Comparison of ENCODE assay signal across 35 cellular contexts in the genomic region with DNA sequence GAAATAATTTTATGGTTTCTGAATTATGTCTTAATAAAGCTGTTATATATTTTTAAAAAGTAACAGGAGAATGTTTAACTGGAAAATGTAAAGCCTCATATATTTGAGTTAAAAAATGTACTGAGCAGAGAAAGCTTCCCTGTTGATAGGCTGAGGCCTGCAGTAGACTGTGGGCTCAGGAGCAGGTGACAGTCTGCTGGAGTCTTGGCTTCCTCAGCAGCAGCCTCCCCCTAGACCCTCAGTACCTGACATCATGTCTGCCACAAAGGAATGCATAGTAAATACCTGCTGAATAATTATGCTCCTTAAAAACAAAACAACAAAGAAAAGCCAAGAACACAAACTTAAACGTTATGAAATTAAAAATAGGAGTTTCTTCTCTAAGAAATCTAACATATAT.
"Had no signal": no experiment of that assay in that cellular context is flagged by ENCODE, and none has a peak within 500 bp of the region (broad histone marks: within the 10 kb centered on the region; RNA-seq: fewer than 3 reads in every experiment).

No MANE protein-coding gene starts in this region.

- DNase-seq: activated CD4-positive, alpha-beta memory T cell treated with anti-CD3 and anti-CD28 coated beads, Interleukin-2, amount 10 ng/mL, durations not matched to agents 7 days and 5 days; activated CD4-positive, alpha-beta T cell treated with anti-CD3 and anti-CD28 coated beads for 1 hour; activated CD4-positive, alpha-beta T cell treated with anti-CD3 and anti-CD28 coated beads for 36 hours; activated CD4-positive, alpha-beta T cell treated with anti-CD3 and anti-CD28 coated beads for 48 hours; activated CD4-positive, alpha-beta T cell treated with anti-CD3 and anti-CD28 coated beads, Interleukin-2, amount 10 ng/mL, durations not matched to agents 7 days and 5 days; activated CD4-positive, alpha-beta T cell treated with anti-CD3 and anti-CD28 coated beads, Interleukin-2, amount 50 U/mL, for 48 hours; activated CD4-positive, CD25-positive, alpha-beta regulatory T cell; activated CD8-positive, alpha-beta memory T cell treated with anti-CD3 and anti-CD28 coated beads for 24 hours; activated CD8-positive, alpha-beta memory T cell treated with anti-CD3 and anti-CD28 coated beads, Interleukin-2, amount 10 ng/mL, durations not matched to agents 7 days and 5 days; activated CD8-positive, alpha-beta memory T cell treated with anti-CD3 and anti-CD28 coated beads, Interleukin-2, amount 50 U/mL, for 48 hours; activated CD8-positive, alpha-beta T cell treated with anti-CD3 and anti-CD28 coated beads, Interleukin-2, amount 10 ng/mL, durations not matched to agents 7 days and 5 days; activated effector memory CD4-positive, alpha-beta T cell treated with Interleukin-2 at 50 U/mL for 16 hours; activated gamma-delta T cell; activated naive CD4-positive, alpha-beta T cell treated with anti-CD3 and anti-CD28 coated beads, Interleukin-2, amount 10 ng/mL, durations not matched to agents 7 days and 5 days; activated naive CD4-positive, alpha-beta T cell treated with Interleukin-2 at 50 U/mL for 16 hours; activated naive CD8-positive, alpha-beta T cell treated with anti-CD3 and anti-CD28 coated beads, Interleukin-2, amount 10 ng/mL, durations not matched to agents 7 days and 5 days; activated naive CD8-positive, alpha-beta T cell treated with anti-CD3 and anti-CD28 coated beads, Interleukin-2, amount 50 U/mL, for 24 hours; activated T-cell treated with anti-CD3 and anti-CD28 coated beads, Interleukin-2, amount 50 U/mL, for 24 hours; activated T-cell treated with anti-CD3 and anti-CD28 coated beads, Interleukin-2, amount 50 U/mL, for 48 hours; amygdala; anterior cingulate cortex; central memory CD4-positive, alpha-beta T cell; T-helper 1 cell; T-helper 2 cell; T-helper 9 cell had no signal

- H3K36me3 ChIP-seq: ascending aorta, breast epithelium had no signal

- H3K27me3 Mint-ChIP-seq: activated CD4-positive, alpha-beta memory T cell treated with anti-CD3 and anti-CD28 coated beads, Interleukin-2, amount 10 ng/mL, durations not matched to agents 7 days and 5 days; activated CD4-positive, alpha-beta T cell treated with anti-CD3 and anti-CD28 coated beads for 36 hours; activated CD4-positive, alpha-beta T cell treated with anti-CD3 and anti-CD28 coated beads, Interleukin-2, amount 10 ng/mL, durations not matched to agents 7 days and 5 days; activated CD8-positive, alpha-beta memory T cell treated with anti-CD3 and anti-CD28 coated beads, Interleukin-2, amount 10 ng/mL, durations not matched to agents 7 days and 5 days; activated naive CD4-positive, alpha-beta T cell treated with anti-CD3 and anti-CD28 coated beads, Interleukin-2, amount 10 ng/mL, durations not matched to agents 7 days and 5 days; activated naive CD4-positive, alpha-beta T cell treated with anti-CD3 and anti-CD28 coated beads, Interleukin-2, amount 50 U/mL, for 24 hours; activated naive CD8-positive, alpha-beta T cell; activated naive CD8-positive, alpha-beta T cell treated with anti-CD3 and anti-CD28 coated beads, Interleukin-2, amount 10 ng/mL, durations not matched to agents 7 days and 5 days; activated naive CD8-positive, alpha-beta T cell treated with anti-CD3 and anti-CD28 coated beads, Interleukin-2, amount 50 U/mL, for 24 hours; activated T-cell treated with anti-CD3 and anti-CD28 coated beads, Interleukin-2, amount 50 U/mL, for 24 hours had no signal

- H3K4me3 Mint-ChIP-seq: activated CD4-positive, alpha-beta memory T cell treated with anti-CD3 and anti-CD28 coated beads, Interleukin-2, amount 10 ng/mL, durations not matched to agents 7 days and 5 days; activated CD4-positive, alpha-beta T cell treated with anti-CD3 and anti-CD28 coated beads for 36 hours; activated CD4-positive, alpha-beta T cell treated with anti-CD3 and anti-CD28 coated beads, Interleukin-2, amount 10 ng/mL, durations not matched to agents 7 days and 5 days; activated CD8-positive, alpha-beta memory T cell treated with anti-CD3 and anti-CD28 coated beads, Interleukin-2, amount 10 ng/mL, durations not matched to agents 7 days and 5 days; activated CD8-positive, alpha-beta T cell treated with anti-CD3 and anti-CD28 coated beads, Interleukin-2, amount 10 ng/mL, durations not matched to agents 7 days and 5 days; activated naive CD4-positive, alpha-beta T cell treated with anti-CD3 and anti-CD28 coated beads, Interleukin-2, amount 10 ng/mL, durations not matched to agents 7 days and 5 days; activated naive CD4-positive, alpha-beta T cell treated with anti-CD3 and anti-CD28 coated beads, Interleukin-2, amount 50 U/mL, for 24 hours; activated naive CD8-positive, alpha-beta T cell; activated naive CD8-positive, alpha-beta T cell treated with anti-CD3 and anti-CD28 coated beads, Interleukin-2, amount 10 ng/mL, durations not matched to agents 7 days and 5 days; activated naive CD8-positive, alpha-beta T cell treated with anti-CD3 and anti-CD28 coated beads, Interleukin-2, amount 50 U/mL, for 24 hours; activated T-cell treated with anti-CD3 and anti-CD28 coated beads, Interleukin-2, amount 50 U/mL, for 24 hours; brain; T-helper 1 cell treated with Interleukin-12 subunit alpha and Interleukin-12 subunit beta and Interleukin-4 antibody, amounts not matched to agents 30 μg/mL and 1 μg/mL, for 36 hours; T-helper 2 cell treated with Interferon-gamma antibody and Interleukin-4, amounts not matched to agents 5 μg/mL and 100 μg/mL, for 36 hours had no signal

- H3K4me1 ChIP-seq: ascending aorta, breast epithelium had no signal

- H3K27ac ChIP-seq: ascending aorta, breast epithelium, VCaP had no signal

- H3K36me3 Mint-ChIP-seq: activated CD8-positive, alpha-beta memory T cell treated with anti-CD3 and anti-CD28 coated beads, Interleukin-2, amount 10 ng/mL, durations not matched to agents 7 days and 5 days; activated naive CD4-positive, alpha-beta T cell treated with anti-CD3 and anti-CD28 coated beads, Interleukin-2, amount 10 ng/mL, durations not matched to agents 7 days and 5 days; activated naive CD8-positive, alpha-beta T cell treated with anti-CD3 and anti-CD28 coated beads, Interleukin-2, amount 10 ng/mL, durations not matched to agents 7 days and 5 days; brain had no signal

- H3K27me3 ChIP-seq: ascending aorta, breast epithelium had no signal

- H3K9me3 ChIP-seq: ascending aorta, breast epithelium had no signal

- H3K4me3 ChIP-seq: ascending aorta, breast epithelium had no signal

- H3K27ac Mint-ChIP-seq: activated CD4-positive, alpha-beta memory T cell treated with anti-CD3 and anti-CD28 coated beads, Interleukin-2, amount 10 ng/mL, durations not matched to agents 7 days and 5 days; activated CD4-positive, alpha-beta T cell treated with anti-CD3 and anti-CD28 coated beads for 36 hours; activated CD4-positive, alpha-beta T cell treated with anti-CD3 and anti-CD28 coated beads, Interleukin-2, amount 10 ng/mL, durations not matched to agents 7 days and 5 days; activated CD8-positive, alpha-beta memory T cell treated with anti-CD3 and anti-CD28 coated beads, Interleukin-2, amount 10 ng/mL, durations not matched to agents 7 days and 5 days; activated CD8-positive, alpha-beta T cell treated with anti-CD3 and anti-CD28 coated beads, Interleukin-2, amount 10 ng/mL, durations not matched to agents 7 days and 5 days; activated naive CD4-positive, alpha-beta T cell treated with anti-CD3 and anti-CD28 coated beads, Interleukin-2, amount 10 ng/mL, durations not matched to agents 7 days and 5 days; activated naive CD4-positive, alpha-beta T cell treated with anti-CD3 and anti-CD28 coated beads, Interleukin-2, amount 50 U/mL, for 24 hours; activated naive CD8-positive, alpha-beta T cell; activated naive CD8-positive, alpha-beta T cell treated with anti-CD3 and anti-CD28 coated beads, Interleukin-2, amount 10 ng/mL, durations not matched to agents 7 days and 5 days; activated naive CD8-positive, alpha-beta T cell treated with anti-CD3 and anti-CD28 coated beads, Interleukin-2, amount 50 U/mL, for 24 hours; activated T-cell treated with anti-CD3 and anti-CD28 coated beads, Interleukin-2, amount 50 U/mL, for 24 hours; activated T-helper 2 cell treated with anti-CD3 and anti-CD28 coated beads, Interferon-gamma antibody, Interleukin-2, Interleukin-4, amounts not matched to agents 10 μg/mL and 5 μg/mL and 100 μg/mL, durations not matched to agents 14 hours and 24 hours and 36 hours; brain; T-helper 1 cell treated with Interleukin-12 subunit alpha and Interleukin-12 subunit beta and Interleukin-4 antibody, amounts not matched to agents 30 μg/mL and 1 μg/mL, for 36 hours; T-helper 2 cell treated with Interferon-gamma antibody and Interleukin-4, amounts not matched to agents 5 μg/mL and 100 μg/mL, for 36 hours had no signal

- H3K4me1 Mint-ChIP-seq: activated CD4-positive, alpha-beta memory T cell treated with anti-CD3 and anti-CD28 coated beads, Interleukin-2, amount 10 ng/mL, durations not matched to agents 7 days and 5 days; activated CD4-positive, alpha-beta T cell treated with anti-CD3 and anti-CD28 coated beads for 36 hours; activated CD4-positive, alpha-beta T cell treated with anti-CD3 and anti-CD28 coated beads, Interleukin-2, amount 10 ng/mL, durations not matched to agents 7 days and 5 days; activated CD8-positive, alpha-beta memory T cell treated with anti-CD3 and anti-CD28 coated beads, Interleukin-2, amount 10 ng/mL, durations not matched to agents 7 days and 5 days; activated naive CD4-positive, alpha-beta T cell treated with anti-CD3 and anti-CD28 coated beads, Interleukin-2, amount 10 ng/mL, durations not matched to agents 7 days and 5 days; activated naive CD4-positive, alpha-beta T cell treated with anti-CD3 and anti-CD28 coated beads, Interleukin-2, amount 50 U/mL, for 24 hours; activated naive CD8-positive, alpha-beta T cell treated with anti-CD3 and anti-CD28 coated beads, Interleukin-2, amount 10 ng/mL, durations not matched to agents 7 days and 5 days; activated naive CD8-positive, alpha-beta T cell treated with anti-CD3 and anti-CD28 coated beads, Interleukin-2, amount 50 U/mL, for 24 hours had no signal

- H3K9me3 Mint-ChIP-seq: activated CD4-positive, alpha-beta memory T cell treated with anti-CD3 and anti-CD28 coated beads, Interleukin-2, amount 10 ng/mL, durations not matched to agents 7 days and 5 days; activated CD4-positive, alpha-beta T cell treated with anti-CD3 and anti-CD28 coated beads, Interleukin-2, amount 10 ng/mL, durations not matched to agents 7 days and 5 days; activated naive CD4-positive, alpha-beta T cell treated with anti-CD3 and anti-CD28 coated beads, Interleukin-2, amount 10 ng/mL, durations not matched to agents 7 days and 5 days; activated naive CD4-positive, alpha-beta T cell treated with anti-CD3 and anti-CD28 coated beads, Interleukin-2, amount 50 U/mL, for 24 hours; activated naive CD8-positive, alpha-beta T cell treated with anti-CD3 and anti-CD28 coated beads, Interleukin-2, amount 10 ng/mL, durations not matched to agents 7 days and 5 days; activated naive CD8-positive, alpha-beta T cell treated with anti-CD3 and anti-CD28 coated beads, Interleukin-2, amount 50 U/mL, for 24 hours; activated T-helper 2 cell treated with anti-CD3 and anti-CD28 coated beads, Interferon-gamma antibody, Interleukin-2, Interleukin-4, amounts not matched to agents 10 μg/mL and 5 μg/mL and 100 μg/mL, durations not matched to agents 14 hours and 24 hours and 36 hours; brain; T-helper 1 cell treated with Interleukin-12 subunit alpha and Interleukin-12 subunit beta and Interleukin-4 antibody, amounts not matched to agents 30 μg/mL and 1 μg/mL, for 36 hours; T-helper 2 cell treated with Interferon-gamma antibody and Interleukin-4, amounts not matched to agents 5 μg/mL and 100 μg/mL, for 36 hours had no signal

- ATAC-seq: activated CD4-positive, alpha-beta T cell treated with anti-CD3 and anti-CD28 coated beads for 36 hours; activated CD4-positive, CD25-positive, alpha-beta regulatory T cell treated with anti-CD3 and anti-CD28 coated beads, Interleukin-2, amount 50 U/mL, for 24 hours; activated CD8-positive, alpha-beta memory T cell treated with anti-CD3 and anti-CD28 coated beads, Interleukin-2, amount 10 ng/mL, durations not matched to agents 7 days and 5 days; activated CD8-positive, alpha-beta T cell treated with anti-CD3 and anti-CD28 coated beads, Interleukin-2, amount 10 ng/mL, durations not matched to agents 7 days and 5 days; activated naive CD8-positive, alpha-beta T cell treated with anti-CD3 and anti-CD28 coated beads, Interleukin-2, amount 50 U/mL, for 24 hours had no signal
